Comparison of ENCODE assay signal across 11 cellular contexts in genomic region chr19:15640294-15640903, GRCh38. TPM values are rescaled to one million over a fixed set of nuclear protein-coding genes. Genes with fewer than 3 reads are reported as not detected.
DNase-seq lines count a peak whose midpoint lies in the region; ATAC-seq and TF ChIP-seq lines count a peak whose summit lies in the region.
"Had no signal": no experiment of that assay in that cellular context is flagged by ENCODE, and none has a peak within 500 bp of the region (broad histone marks: within the 10 kb centered on the region; RNA-seq: fewer than 3 reads in every experiment).

Gene CYP4F3, plus strand, starts transcription at chr19:15640897. Its CDS starts 519 bp downstream, at chr19:15641416.

- H3K9me3 Mint-ChIP-seq in stimulated activated naive B cell treated with anti-CD40 and anti-IgM and Interleukin-4, amounts not matched to agents 10 μg/mL and 1 μg/mL and 100 μg/mL, for 72 hours: peaks cover 11% of the 10 kb centered on the region in 2 donors
- H3K9me3 Mint-ChIP-seq: CD8-positive, alpha-beta memory T cell had no signal

- H3K4me1 ChIP-seq in adrenal gland (replicated peaks in 1 of 2) (no peaks in the 10 kb centered on the region), lower lobe of right lung (no peaks in the 10 kb centered on the region)
- H3K4me1 ChIP-seq: SJSA1 had no signal

- H3K9me3 ChIP-seq in adrenal gland (replicated peaks in 1 of 3) (no peaks in the 10 kb centered on the region), lower lobe of right lung (no peaks in the 10 kb centered on the region)
- H3K9me3 ChIP-seq: SJSA1 had no signal

- H3K4me1 Mint-ChIP-seq in stimulated activated naive B cell treated with anti-CD40 and anti-IgM and Interleukin-4, amounts not matched to agents 10 μg/mL and 1 μg/mL and 100 μg/mL, for 72 hours: peaks cover 13 to 28% of the 10 kb centered on the region in 2 donors

- H3K36me3 ChIP-seq in adrenal gland (replicated peaks in 1 of 2) (no peaks in the 10 kb centered on the region), lower lobe of right lung (no peaks in the 10 kb centered on the region)
- H3K36me3 ChIP-seq: SJSA1 had no signal

- H3K27ac Mint-ChIP-seq in stimulated activated naive B cell treated with anti-CD40 and anti-IgM and Interleukin-4, amounts not matched to agents 10 μg/mL and 1 μg/mL and 100 μg/mL, for 72 hours: no peak within 1 kb of the TSS

- ATAC-seq in lower lobe of right lung (peak; percentile 74 to 85), HG02852 (IDR thresholded peaks at IDR 0.05; ENCODE audit: unreplicated experiment) (no peak), GM18517 (IDR thresholded peaks at IDR 0.05; ENCODE audit: unreplicated experiment) (no peak), GM19463 (IDR thresholded peaks at IDR 0.05; ENCODE audit: unreplicated experiment) (no peak)
- ATAC-seq in stimulated activated naive B cell treated with anti-CD40 and anti-IgM and Interleukin-4, amounts not matched to agents 10 μg/mL and 1 μg/mL and 100 μg/mL, for 72 hours (replicated peaks): no peak

- no peak for TF ChIP-seq POLR2A in adrenal gland (IDR thresholded peaks at IDR 0.05)

- 50 to 100% (median 63%) methylated on average over 4 to 6 of the region's 6 CpGs for WGBS in adrenal gland, 4 donors

- H3K27ac ChIP-seq in adrenal gland (no peak within 1 kb of the TSS), lower lobe of right lung (no peak within 1 kb of the TSS)
- H3K27ac ChIP-seq: SJSA1 had no signal

- no peak for TF ChIP-seq EP300 in Ishikawa (IDR thresholded peaks at IDR 0.05; ENCODE audit: borderline replicate concordance)

- H3K4me3 ChIP-seq in adrenal gland (no peak within 1 kb of the TSS), lower lobe of right lung (no peak within 1 kb of the TSS)
- H3K4me3 ChIP-seq: SJSA1 had no signal

- TF ChIP-seq CTCF in adrenal gland (IDR thresholded peaks at IDR 0.05): no peak
- TF ChIP-seq CTCF in lower lobe of right lung (IDR thresholded peaks at IDR 0.05): no peak

- DNase-seq in Ammon's horn (ENCODE audit: low spot score): peak; percentile 44
- peak; percentile 31 to 58 (median 38) for DNase-seq in adrenal gland
- peak; percentile 80 for DNase-seq in lower lobe of right lung
- DNase-seq in stimulated activated naive B cell treated with anti-CD40 and anti-IgM and Interleukin-4, amounts not matched to agents 10 μg/mL and 1 μg/mL and 100 μg/mL, for 72 hours: no peak
- DNase-seq: CD8-positive, alpha-beta memory T cell had no signal

- H3K27me3 ChIP-seq in adrenal gland (no peaks in the 10 kb centered on the region), lower lobe of right lung (ENCODE audit: low read depth) (peaks cover 4% of the 10 kb centered on the region)
- H3K27me3 ChIP-seq: SJSA1 had no signal

- no peak for TF ChIP-seq RAD21 in Ishikawa (IDR thresholded peaks at IDR 0.05; ENCODE audit: low read depth)

- no peaks in the 10 kb centered on the region for H3K36me3 Mint-ChIP-seq in stimulated activated naive B cell treated with anti-CD40 and anti-IgM and Interleukin-4, amounts not matched to agents 10 μg/mL and 1 μg/mL and 100 μg/mL, for 72 hours
- H3K36me3 Mint-ChIP-seq: CD8-positive, alpha-beta memory T cell had no signal

- intact Hi-C loops in adrenal gland (cut with DNase I) (no loop called here), lower lobe of right lung (cut with DNase I) (no loop called here)

- H3K4me3 Mint-ChIP-seq in stimulated activated naive B cell treated with anti-CD40 and anti-IgM and Interleukin-4, amounts not matched to agents 10 μg/mL and 1 μg/mL and 100 μg/mL, for 72 hours: peak within 1 kb of the TSS in 1 of 2 donors; percentile 39
- H3K4me3 Mint-ChIP-seq: CD8-positive, alpha-beta memory T cell had no signal

- peaks cover 32 to 67% of the 10 kb centered on the region in 2 donors for H3K27me3 Mint-ChIP-seq in stimulated activated naive B cell treated with anti-CD40 and anti-IgM and Interleukin-4, amounts not matched to agents 10 μg/mL and 1 μg/mL and 100 μg/mL, for 72 hours

TF ChIP-seq in Ishikawa, 13 proteins besides CTCF, POLR2A, EP300 and RAD21:
- TF ChIP-seq MAX (IDR thresholded peaks at IDR 0.05): no peak
- TF ChIP-seq NFIC (IDR thresholded peaks at IDR 0.05): peak; percentile 80
- TF ChIP-seq TCF12 (IDR thresholded peaks at IDR 0.05; ENCODE audit: low read depth): 0 out of 2 replicates have a peak, but pooled peaks have one; percentile 17

RNA-seq across cellular contexts. Expression of gene CYP4F3, which starts in this region (rescaled TPM):
- total RNA-seq in adrenal gland: under 1 TPM in 4 of 8 donors, not detected in 4; 0.22 to 0.80 (median 0.30) TPM
- under 1 TPM; 0.03 to 0.24 (median 0.04) TPM for polyA plus RNA-seq in adrenal gland
- 2.8 TPM for total RNA-seq in lower lobe of right lung
- total RNA-seq: osteoblast, SJSA1 had no signal
- polyA plus RNA-seq: CD8-positive, alpha-beta memory T cell had no signal

Comparison
In these comparisons a context has a peak if more than half of its experiments do, and no peak if none do; other contexts are left out.
1. Peak in DNase-seq in adrenal gland; RNA of the gene not detected or under 1 TPM.
2. ATAC-seq: peak in lower lobe of right lung (2 of 2); none in HG02852 (single experiment), stimulated activated naive B cell treated with anti-CD40 and anti-IgM and Interleukin-4, amounts not matched to agents 10 μg/mL and 1 μg/mL and 100 μg/mL, for 72 hours (0 of 2), GM18517 (single experiment) and GM19463 (single experiment).